ENCODE assay signal across 6 cellular contexts in genomic region chr3:184433178-184433577, GRCh38. TPM values are rescaled to one million over a fixed set of nuclear protein-coding genes. Genes with fewer than 3 reads are reported as not detected.
"Had no signal": no experiment of that assay in that cellular context is flagged by ENCODE, and none has a peak within 500 bp of the region (broad histone marks: within the 10 kb centered on the region; RNA-seq: fewer than 3 reads in every experiment).

No MANE protein-coding gene starts in this region.

RNA-seq across cellular contexts. Expression of gene CHRD, which starts 53.3 kb away (rescaled TPM):
- total RNA-seq: PC-3, PC-9, RPMI7951 had no signal

RNA-seq across cellular contexts. Expression of gene THPO, which starts 55.2 kb away (rescaled TPM):
- total RNA-seq: OCI-LY7, PC-3, PC-9, RPMI7951, SJSA1, T-cell had no signal
